8 cellular contexts compared by ENCODE assay signal in the genomic region with DNA sequence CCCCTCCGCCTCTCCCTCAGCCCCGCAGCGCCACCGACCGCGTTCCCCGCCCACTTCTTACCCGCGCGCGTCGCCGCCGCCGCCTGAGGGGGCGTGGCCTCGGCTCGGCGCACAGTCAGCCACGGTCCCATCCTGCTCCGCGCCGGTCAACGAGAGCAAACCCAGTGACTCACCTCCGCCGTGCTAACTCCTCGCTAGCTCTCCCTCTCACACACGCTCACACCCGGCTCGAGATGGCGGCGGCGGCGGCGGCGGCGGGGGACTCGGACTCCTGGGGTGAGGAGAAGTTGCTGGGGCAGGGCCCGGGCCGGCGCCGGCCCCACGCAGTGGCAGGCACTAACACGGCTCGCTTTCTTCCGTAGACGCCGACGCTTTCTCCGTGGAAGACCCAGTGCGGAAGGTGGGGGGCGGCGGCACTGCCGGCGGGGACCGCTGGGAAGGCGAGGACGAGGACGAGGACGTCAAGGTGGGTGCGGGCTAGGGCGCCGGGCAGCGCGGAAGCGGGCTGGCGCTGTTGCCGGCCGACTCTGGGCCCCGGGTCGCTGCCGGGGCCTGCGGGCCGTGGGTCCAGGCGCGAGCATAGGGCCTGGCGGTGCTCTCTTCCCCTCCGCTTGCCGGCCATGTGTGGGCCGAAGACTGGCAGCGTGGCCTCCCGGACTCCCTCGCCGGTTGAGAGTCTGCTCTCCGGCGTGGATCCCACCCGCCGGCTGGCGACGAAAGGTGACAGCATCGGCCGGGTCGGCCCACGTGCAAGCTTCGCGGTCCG. TPM values are rescaled to one million over a fixed set of nuclear protein-coding genes. Genes with fewer than 3 reads are reported as not detected.
A peak's percentile ranks its signal among the peaks of the same experiment; 100 is the strongest.
DNase-seq lines count a peak whose midpoint lies in the region; ATAC-seq and TF ChIP-seq lines count a peak whose summit lies in the region.

A gene with protein sequence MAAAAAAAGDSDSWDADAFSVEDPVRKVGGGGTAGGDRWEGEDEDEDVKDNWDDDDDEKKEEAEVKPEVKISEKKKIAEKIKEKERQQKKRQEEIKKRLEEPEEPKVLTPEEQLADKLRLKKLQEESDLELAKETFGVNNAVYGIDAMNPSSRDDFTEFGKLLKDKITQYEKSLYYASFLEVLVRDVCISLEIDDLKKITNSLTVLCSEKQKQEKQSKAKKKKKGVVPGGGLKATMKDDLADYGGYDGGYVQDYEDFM (plus strand): TSS at position 186 of the 766 bp plus-strand sequence. CDS start 48 bp downstream, at position 234.

- no peaks in the 10 kb centered on the region for H3K27me3 ChIP-seq in prostate gland (replicated peaks; ENCODE audit: insufficient read depth)

- peak within 1 kb of the TSS; percentile 75 to 95 for H3K4me3 ChIP-seq in prostate gland

- H3K9me3 ChIP-seq in prostate gland = no peaks in the 10 kb centered on the region

- WGBS in prostate gland = under 1% methylated on average over 56 of the region's 97 CpGs

- peak; percentile 70 for TF ChIP-seq POLR2A in prostate gland (IDR thresholded peaks at IDR 0.05)

- peak; percentile 98 for DNase-seq in GM13976 (ENCODE audit: low spot score)
- DNase-seq in NCI-H1436 treated with DMSO at 0.1 percent for 48 hours (lab: John Stamatoyannopoulos, UW) = peak; percentile 67
- DNase-seq in amniotic stem cell (lab: John Stamatoyannopoulos, UW) = peak; percentile 95
- DNase-seq in left ventricle myocardium superior = peak; percentile 97
- DNase-seq in prostate gland (ENCODE audit: low spot score) = peak; percentile 96
- DNase-seq in ureter (ENCODE audit: low spot score) = peak; percentile 95

- ATAC-seq in HG02852 (IDR thresholded peaks at IDR 0.05; ENCODE audit: unreplicated experiment) (peak; percentile 82), left ventricle myocardium superior (peak; percentile 94)

- intact Hi-C loops in T-helper 1 cell treated with Interleukin-12 subunit alpha and Interleukin-12 subunit beta and Interleukin-4 antibody, amounts not matched to agents 30 ng/mL and 1 ng/mL, for 36 hours (cut with micrococcal nuclease) = loop anchor here (1.0 to 10.0 kb wide), 14 partner anchors 40 to 1050 kb away; a partner anchor contains a TSS
- intact Hi-C loops in left ventricle myocardium superior (cut with micrococcal nuclease) = no loop called here
- intact Hi-C loops in prostate gland (cut with DNase I) = loop anchor here (2.0 to 5.0 kb wide), 2 partner anchors 175 to 250 kb away; a partner anchor contains a TSS

- TF ChIP-seq CTCF in GM13976 (IDR thresholded peaks at IDR 0.05; ENCODE audit: borderline replicate concordance, control extremely low read depth, extremely low read depth, insufficient read depth, missing control alignments) = no peak
- TF ChIP-seq CTCF in prostate gland (IDR thresholded peaks at IDR 0.05) = peak in 1 of 4 experiments; percentile 35

- in situ Hi-C loops in GM13976 (cut with MboI; ENCODE audit: low sequenced_read_pairs, unreplicated experiment) = no loop called here

- peak within 1 kb of the TSS; percentile 94 for H3K27ac ChIP-seq in prostate gland

- peaks cover 1% of the 10 kb centered on the region for H3K4me1 ChIP-seq in prostate gland (replicated peaks)

- no peaks in the 10 kb centered on the region for H3K36me3 ChIP-seq in prostate gland

RNA-seq across cellular contexts. Expression of the gene that starts here (rescaled TPM):
- total RNA-seq in T-helper 1 cell treated with Interleukin-12 subunit alpha and Interleukin-12 subunit beta and Interleukin-4 antibody, amounts not matched to agents 30 ng/mL and 1 ng/mL, for 36 hours = 87.3 and 101 TPM in 2 replicates
- 99.3 TPM for total RNA-seq in left ventricle myocardium superior
- 10 to 100 TPM; 33.1 to 51.7 TPM for total RNA-seq in prostate gland
- 82.9 TPM for total RNA-seq in ureter

Comparison
In these comparisons a context has a peak if more than half of its experiments do, and no peak if none do; other contexts are left out.
1. Peak in every context shown above with its lines: DNase-seq, ATAC-seq, H3K4me3 ChIP-seq and H3K27ac ChIP-seq.